Comparison of ENCODE assay signal across 9 cellular contexts in genomic region chr7:25565949-25566348, GRCh38.
A peak's percentile ranks its signal among the peaks of the same experiment; 100 is the strongest.
DNase-seq lines count a peak whose midpoint lies in the region; ATAC-seq and TF ChIP-seq lines count a peak whose summit lies in the region.
"Had no signal": no experiment of that assay in that cellular context is flagged by ENCODE, and none has a peak within 500 bp of the region (broad histone marks: within the 10 kb centered on the region; RNA-seq: fewer than 3 reads in every experiment).

No MANE protein-coding gene starts in this region.

- no peak overlapping the region for H3K4me3 Mint-ChIP-seq in T-cell

- no peaks in the 10 kb centered on the region for H3K9me3 Mint-ChIP-seq in T-cell

- POLR2A ChIA-PET in T-cell (lab: Charles Lee): interaction anchor here in 1 of 2 donors (1.0 kb wide), 1 partner anchor 176 kb away, joined by 3 read pairs; no protein-coding TSS in a partner anchor

- TF ChIP-seq CTCF in right atrium auricular region (IDR thresholded peaks at IDR 0.05): peak; percentile 98 to 99

- DNase-seq in GM03348 (ENCODE audit: low spot score): peak; percentile 71
- DNase-seq in NCI-H1048 (lab: John Stamatoyannopoulos, UW): peak; percentile 64
- peak; percentile 19 to 78 (median 58) for DNase-seq in T-cell
- peak in 44 of 58 donors; percentile 7 to 66 (median 24) for DNase-seq in anterior cingulate cortex (lab: John Stamatoyannopoulos, UW)
- peak; percentile 82 for DNase-seq in right atrium auricular region (ENCODE audit: low spot score)
- DNase-seq in skeletal muscle cell (ENCODE audit: low read depth): peak; percentile 8

- H3K9me3 ChIP-seq in right atrium auricular region: no peaks in the 10 kb centered on the region

- no peaks in the 10 kb centered on the region for H3K36me3 ChIP-seq in right atrium auricular region

- peaks cover 0 to 10% of the 10 kb centered on the region in 2 donors for H3K4me1 ChIP-seq in right atrium auricular region

- no peak overlapping the region for H3K27ac ChIP-seq in right atrium auricular region

- ATAC-seq in T-cell (replicated peaks in 1 of 4) (peak in 2 of 4 experiments; percentile 19 to 66), GM18867 (IDR thresholded peaks at IDR 0.05; ENCODE audit: unreplicated experiment) (no peak), GM21367 (IDR thresholded peaks at IDR 0.05; ENCODE audit: unreplicated experiment) (no peak)
- ATAC-seq: left colon had no signal

- CTCF ChIA-PET in T-cell (lab: Charles Lee): interaction anchor here (0.6 to 5.6 kb wide), 20 partner anchors 9 to 1313 kb away, joined by 3 to 56 read pairs (median 6); no protein-coding TSS in a partner anchor

- no peaks in the 10 kb centered on the region for H3K36me3 Mint-ChIP-seq in T-cell

- no peak overlapping the region for H3K27ac Mint-ChIP-seq in T-cell

- no peaks in the 10 kb centered on the region for H3K27me3 ChIP-seq in right atrium auricular region

- H3K27me3 Mint-ChIP-seq in T-cell: peaks cover 4% of the 10 kb centered on the region in 2 donors

- no peak overlapping the region for H3K4me3 ChIP-seq in right atrium auricular region
- H3K4me3 ChIP-seq in skeletal muscle cell (ENCODE audit: low read depth, low read length): no peak overlapping the region

- H3K4me1 Mint-ChIP-seq in T-cell: peaks cover 4 to 8% (median 4%) of the 10 kb centered on the region in 3 donors

Comparison
In these comparisons a context has a peak if more than half of its experiments do, and no peak if none do; other contexts are left out.
1. DNase-seq: peak in every context shown above with its lines; median percentile 82 in right atrium auricular region; 71 in GM03348; 64 in NCI-H1048; 58 in T-cell; 24 in anterior cingulate cortex; 8 in skeletal muscle cell.